In genomic region chr10:8312079-8312478, GRCh38 we compare ENCODE assay signal across 18 cellular contexts.
DNase-seq lines count a peak whose midpoint lies in the region; ATAC-seq, FAIRE-seq and TF ChIP-seq lines count a peak whose summit lies in the region.
"Had no signal": no experiment of that assay in that cellular context is flagged by ENCODE, and none has a peak within 500 bp of the region (broad histone marks: within the 10 kb centered on the region; RNA-seq: fewer than 3 reads in every experiment).

No MANE protein-coding gene starts in this region.

- H3K9ac ChIP-seq in astrocyte (ENCODE audit: low read length) = peak overlapping the region; percentile 23

- H3K4me3 ChIP-seq in astrocyte (ENCODE audit: insufficient read depth, low read depth, low read length) = no peak overlapping the region

- FAIRE-seq in astrocyte (lab: Jason Lieb, UNC) = no peak
- FAIRE-seq: islet of Langerhans had no signal

- peak; percentile 82 to 86 for ATAC-seq in activated T-cell treated with anti-CD3 and anti-CD28 coated beads, Interleukin-2, amount 50 U/mL, for 4 hours
- peak; percentile 85 for ATAC-seq in stimulated activated effector memory CD8-positive, alpha-beta T cell treated with anti-CD3 and anti-CD28 coated beads, Interleukin-12 subunit alpha, Interleukin-12 subunit beta, amount 100 ng/mL, for 72 hours
- ATAC-seq in GM21619 (IDR thresholded peaks at IDR 0.05; ENCODE audit: unreplicated experiment) = no peak
- no peak for ATAC-seq in GM19035 (IDR thresholded peaks at IDR 0.05; ENCODE audit: unreplicated experiment)
- ATAC-seq: activated CD8-positive, alpha-beta memory T cell treated with anti-CD3 and anti-CD28 coated beads, Interleukin-2, amount 10 ng/mL, durations not matched to agents 7 days and 5 days; HCT116; naive thymus-derived CD8-positive, alpha-beta T cell had no signal

- H3K27me3 ChIP-seq in astrocyte (ENCODE audit: insufficient read depth, low read length) = no peaks in the 10 kb centered on the region
- H3K27me3 ChIP-seq: brain microvascular endothelial cell had no signal

- no peak overlapping the region for H3K27ac Mint-ChIP-seq in astrocyte (ENCODE audit: unreplicated experiment)
- no peak overlapping the region for H3K27ac Mint-ChIP-seq in stimulated activated effector memory CD8-positive, alpha-beta T cell treated with anti-CD3 and anti-CD28 coated beads, Interleukin-12 subunit alpha, Interleukin-12 subunit beta, amount 100 ng/mL, for 72 hours
- H3K27ac Mint-ChIP-seq: activated CD8-positive, alpha-beta memory T cell treated with anti-CD3 and anti-CD28 coated beads, Interleukin-2, amount 10 ng/mL, durations not matched to agents 7 days and 5 days; type B pancreatic cell had no signal

- peak overlapping the region; percentile 28 for H3K27ac ChIP-seq in astrocyte (ENCODE audit: low read depth, low read length)
- H3K27ac ChIP-seq: brain microvascular endothelial cell had no signal

- no peaks in the 10 kb centered on the region for H3K36me3 ChIP-seq in astrocyte (ENCODE audit: insufficient read depth, low read length)
- H3K36me3 ChIP-seq: brain microvascular endothelial cell had no signal

- no peaks in the 10 kb centered on the region for H4K20me1 ChIP-seq in astrocyte (ENCODE audit: insufficient read depth, low read length)

- H3K4me1 ChIP-seq in astrocyte (ENCODE audit: insufficient read depth, low read length) = peaks cover 11% of the 10 kb centered on the region

- H3K4me3 Mint-ChIP-seq in activated T-cell treated with anti-CD3 and anti-CD28 coated beads, Interleukin-2, amount 50 U/mL, for 4 hours = no peak overlapping the region
- H3K4me3 Mint-ChIP-seq in astrocyte (ENCODE audit: unreplicated experiment) = no peak overlapping the region
- no peak overlapping the region for H3K4me3 Mint-ChIP-seq in stimulated activated effector memory CD8-positive, alpha-beta T cell treated with anti-CD3 and anti-CD28 coated beads, Interleukin-12 subunit alpha, Interleukin-12 subunit beta, amount 100 ng/mL, for 72 hours
- H3K4me3 Mint-ChIP-seq: activated CD8-positive, alpha-beta memory T cell treated with anti-CD3 and anti-CD28 coated beads, Interleukin-2, amount 10 ng/mL, durations not matched to agents 7 days and 5 days; naive thymus-derived CD8-positive, alpha-beta T cell; type B pancreatic cell had no signal

- H3K36me3 Mint-ChIP-seq in activated T-cell treated with anti-CD3 and anti-CD28 coated beads, Interleukin-2, amount 50 U/mL, for 4 hours (ENCODE audit: insufficient read depth) = no peaks in the 10 kb centered on the region
- no peaks in the 10 kb centered on the region for H3K36me3 Mint-ChIP-seq in astrocyte (ENCODE audit: low read depth, unreplicated experiment)
- no peaks in the 10 kb centered on the region for H3K36me3 Mint-ChIP-seq in stimulated activated effector memory CD8-positive, alpha-beta T cell treated with anti-CD3 and anti-CD28 coated beads, Interleukin-12 subunit alpha, Interleukin-12 subunit beta, amount 100 ng/mL, for 72 hours
- H3K36me3 Mint-ChIP-seq: naive thymus-derived CD8-positive, alpha-beta T cell; type B pancreatic cell had no signal

- H3K4me2 ChIP-seq in astrocyte (ENCODE audit: low read length) = peak overlapping the region; percentile 79

- H3K9me3 Mint-ChIP-seq in activated T-cell treated with anti-CD3 and anti-CD28 coated beads, Interleukin-2, amount 50 U/mL, for 4 hours = no peaks in the 10 kb centered on the region
- H3K9me3 Mint-ChIP-seq in astrocyte (ENCODE audit: unreplicated experiment) = peaks cover 2% of the 10 kb centered on the region
- H3K9me3 Mint-ChIP-seq in stimulated activated effector memory CD8-positive, alpha-beta T cell treated with anti-CD3 and anti-CD28 coated beads, Interleukin-12 subunit alpha, Interleukin-12 subunit beta, amount 100 ng/mL, for 72 hours = no peaks in the 10 kb centered on the region
- H3K9me3 Mint-ChIP-seq: naive thymus-derived CD8-positive, alpha-beta T cell had no signal

- no peaks in the 10 kb centered on the region for H3K27me3 Mint-ChIP-seq in activated T-cell treated with anti-CD3 and anti-CD28 coated beads, Interleukin-2, amount 50 U/mL, for 4 hours (ENCODE audit: low read depth)
- H3K27me3 Mint-ChIP-seq in astrocyte (ENCODE audit: low read depth, unreplicated experiment) = no peaks in the 10 kb centered on the region
- H3K27me3 Mint-ChIP-seq: activated CD8-positive, alpha-beta memory T cell treated with anti-CD3 and anti-CD28 coated beads, Interleukin-2, amount 10 ng/mL, durations not matched to agents 7 days and 5 days; type B pancreatic cell had no signal

- no peak for TF ChIP-seq CTCF in astrocyte (IDR thresholded peaks at IDR 0.05; ENCODE audit: insufficient read depth, low read depth, low read length)

- peaks cover 16% of the 10 kb centered on the region for H3K4me1 Mint-ChIP-seq in activated T-cell treated with anti-CD3 and anti-CD28 coated beads, Interleukin-2, amount 50 U/mL, for 4 hours (ENCODE audit: low read depth)
- peaks cover 15% of the 10 kb centered on the region for H3K4me1 Mint-ChIP-seq in astrocyte (ENCODE audit: low read depth, unreplicated experiment)
- H3K4me1 Mint-ChIP-seq in stimulated activated effector memory CD8-positive, alpha-beta T cell treated with anti-CD3 and anti-CD28 coated beads, Interleukin-12 subunit alpha, Interleukin-12 subunit beta, amount 100 ng/mL, for 72 hours = peaks cover 40% of the 10 kb centered on the region

- no peak for DNase-seq in activated T-cell treated with anti-CD3 and anti-CD28 coated beads, Interleukin-2, amount 50 U/mL, for 4 hours
- DNase-seq in activated T-cell treated with anti-CD3 and anti-CD28 coated beads for 4 hours (no peak), NCI-H226 (peak; percentile 75), astrocyte (ENCODE audit: low read depth) (peak; percentile 63)
- no peak for DNase-seq in stimulated activated effector memory CD8-positive, alpha-beta T cell treated with anti-CD3 and anti-CD28 coated beads, Interleukin-12 subunit alpha, Interleukin-12 subunit beta, amount 100 ng/mL, for 72 hours (ENCODE audit: low spot score in 2 of 2)
- DNase-seq: activated CD8-positive, alpha-beta memory T cell treated with anti-CD3 and anti-CD28 coated beads, Interleukin-2, amount 10 ng/mL, durations not matched to agents 7 days and 5 days; activated gamma-delta T cell; brain microvascular endothelial cell; GF-D8; naive thymus-derived CD8-positive, alpha-beta T cell; NCI-H1930; NCI-H524 treated with DMSO at 0.1 percent for 48 hours; occipital lobe had no signal

- H2AFZ ChIP-seq in astrocyte (ENCODE audit: low read depth, low read length) = no peak overlapping the region

- no peaks in the 10 kb centered on the region for H3K9me3 ChIP-seq in astrocyte (ENCODE audit: insufficient read depth, low read depth, low read length)

- no peaks in the 10 kb centered on the region for H3K79me2 ChIP-seq in astrocyte (ENCODE audit: insufficient read depth, low read length)

Comparison
In these comparisons a context has a peak if more than half of its experiments do, and no peak if none do; other contexts are left out.
1. ATAC-seq: peak in activated T-cell treated with anti-CD3 and anti-CD28 coated beads, Interleukin-2, amount 50 U/mL, for 4 hours (2 of 2) and stimulated activated effector memory CD8-positive, alpha-beta T cell treated with anti-CD3 and anti-CD28 coated beads, Interleukin-12 subunit alpha, Interleukin-12 subunit beta, amount 100 ng/mL, for 72 hours (single experiment); none in GM21619 (single experiment) and GM19035 (single experiment).
2. DNase-seq: peak in NCI-H226 (single experiment) and astrocyte (single experiment); none in activated T-cell treated with anti-CD3 and anti-CD28 coated beads, Interleukin-2, amount 50 U/mL, for 4 hours (single experiment), activated T-cell treated with anti-CD3 and anti-CD28 coated beads for 4 hours (single experiment) and stimulated activated effector memory CD8-positive, alpha-beta T cell treated with anti-CD3 and anti-CD28 coated beads, Interleukin-12 subunit alpha, Interleukin-12 subunit beta, amount 100 ng/mL, for 72 hours (0 of 2).